ENCODE assay signal across 9 cellular contexts in genomic region chr4:153852501-153852900, GRCh38.
"Had no signal": no experiment of that assay in that cellular context is flagged by ENCODE, and none has a peak within 500 bp of the region (broad histone marks: within the 10 kb centered on the region; RNA-seq: fewer than 3 reads in every experiment).

No MANE protein-coding gene starts in this region.

- H3K4me1 Mint-ChIP-seq: GM23338, H9 had no signal

- ATAC-seq: GM23338, HCT116 had no signal

- H3K4me3 ChIP-seq: GM23248, GM23338, HAP-1 had no signal

- H2AFZ ChIP-seq: GM23248, GM23338 had no signal

- H3K4me1 ChIP-seq: HAP-1 had no signal

- DNase-seq: GM23248, GOT3, H7, H9, HCEC 1CT, HFFc6 had no signal

- H3K36me3 ChIP-seq: HAP-1 had no signal

- H3K9me3 ChIP-seq: HAP-1 had no signal

- H3K9ac ChIP-seq: GM23248 had no signal

- H3K4me2 ChIP-seq: GM23338 had no signal

- H3K27ac ChIP-seq: GM23248 had no signal

- H3K4me3 Mint-ChIP-seq: GM23338, H9, HFFc6 had no signal

- H3K27ac Mint-ChIP-seq: GM23338, H9, HFFc6 had no signal
